Comparison of ENCODE assay signal across 5 cellular contexts in genomic region chr6:159721981-159722380, GRCh38. TPM values are rescaled to one million over a fixed set of nuclear protein-coding genes. Genes with fewer than 3 reads are reported as not detected.
A peak's percentile ranks its signal among the peaks of the same experiment; 100 is the strongest.
DNase-seq lines count a peak whose midpoint lies in the region; ATAC-seq, FAIRE-seq and TF ChIP-seq lines count a peak whose summit lies in the region.
"Not testable (repeated sequence)": the region's sequence is repeated elsewhere in the genome, so short reads cannot be mapped to it uniquely, and the experiment has no call there.

No MANE protein-coding gene starts in this region.

- H4K20me1 ChIP-seq in K562 (replicated peaks; ENCODE audit: control insufficient read depth, insufficient read depth, low read length); HepG2 (ENCODE audit: insufficient read depth, low read length): not testable (repeated sequence)

- TF ChIP-seq EP300 in K562 (IDR thresholded peaks at IDR 0.05; ENCODE audit: low read length); HepG2 (IDR thresholded peaks at IDR 0.05; ENCODE audit: low read depth in 2 of 2, low read length in 2 of 2); HepG2 (CRISPR knock-in tag; IDR thresholded peaks at IDR 0.05; ENCODE audit: borderline replicate concordance): not testable (repeated sequence)

- H3K4me3 ChIP-seq in HEK293 (ENCODE audit: low read depth, low read length); K562; HepG2 (replicated peaks in 1 of 3; ENCODE audit: insufficient read depth in 1 of 3, low read depth in 2 of 3, low read length in 3 of 3): not testable (repeated sequence)

- 94% methylated on average over 3 of the region's 3 CpGs for WGBS in K562 (ENCODE audit: insufficient coverage, low coverage, missing lambda C conversion rate)
- 97% methylated on average over 3 of the region's 3 CpGs for WGBS in HepG2 (ENCODE audit: low lambda C conversion rate)

- H2AFZ ChIP-seq in K562 (ENCODE audit: low read depth, low read length); HepG2 (ENCODE audit: low read length): not testable (repeated sequence)

- CTCF ChIA-PET in HEK293 (lab: Yijun Ruan, JAX) = interaction anchor here (0.6 to 2.0 kb wide), 3 partner anchors 20 to 184 kb away, joined by 3 to 8 read pairs (median 5); no protein-coding TSS in a partner anchor
- CTCF ChIA-PET in WTC11 (lab: Charles Lee); K562 (lab: Yijun Ruan, JAX; ENCODE audit: low intra/inter-chr PET ratio); HepG2 (lab: Yijun Ruan, JAX; ENCODE audit: low intra/inter-chr PET ratio, low total read pairs): not testable (repeated sequence)
- CTCF ChIA-PET in MCF 10A (lab: Yijun Ruan, JAX) = interaction anchor here (1.2 to 4.0 kb wide), 2 partner anchors 21 to 27 kb away, joined by 4 to 27 read pairs; no protein-coding TSS in a partner anchor

- not testable (repeated sequence) for DNase-seq in WTC11 (ENCODE audit: low spot score); K562 (ENCODE audit: extremely low read depth in 1 of 4, low spot score in 3 of 4); MCF 10A (ENCODE audit: unreplicated experiment); HepG2 (ENCODE audit: low spot score)

- not testable (repeated sequence) for H3K4me2 ChIP-seq in K562 (ENCODE audit: insufficient read depth, low read length); HepG2 (ENCODE audit: low read depth, low read length)

- H3K36me3 Mint-ChIP-seq in WTC11 = not testable (repeated sequence)
- H3K36me3 Mint-ChIP-seq in MCF 10A (ENCODE audit: insufficient read depth, unreplicated experiment) = peaks cover 29% of the 10 kb centered on the region

- intact Hi-C loops in K562 (cut with micrococcal nuclease) = loop anchor here (5.0 to 10.0 kb wide), 2 partner anchors 130 to 253 kb away; no protein-coding TSS in a partner anchor
- intact Hi-C loops in MCF 10A (cut with micrococcal nuclease); HepG2 (cut with micrococcal nuclease; ENCODE audit: unreplicated experiment): not testable (repeated sequence)

- H3K9me1 ChIP-seq in K562 (ENCODE audit: control insufficient read depth, insufficient read depth, low read length) = not testable (repeated sequence)

- H3K9ac ChIP-seq in K562 (ENCODE audit: insufficient read depth in 1 of 2, low read depth in 2 of 2, low read length in 2 of 2); HepG2 (ENCODE audit: insufficient read depth, low read depth, low read length): not testable (repeated sequence)

- ATAC-seq in WTC11, K562, HepG2: not testable (repeated sequence)

- H3K4me3 Mint-ChIP-seq in WTC11; MCF 10A (ENCODE audit: unreplicated experiment): not testable (repeated sequence)

- not testable (repeated sequence) for H3K9me3 Mint-ChIP-seq in WTC11; MCF 10A (ENCODE audit: unreplicated experiment)

- H3K9me3 ChIP-seq in HEK293 (ENCODE audit: control insufficient read depth, insufficient read depth, low read depth, low read length); K562 (replicated peaks; ENCODE audit: control insufficient read depth, insufficient read depth, low read depth, low read length); HepG2 (ENCODE audit: low read length): not testable (repeated sequence)

- not testable (repeated sequence) for H3K4me1 ChIP-seq in HEK293 (ENCODE audit: control insufficient read depth, insufficient read depth, low read length)
- peaks cover 11 to 15% of the 10 kb centered on the region in 2 experiments for H3K4me1 ChIP-seq in K562 (replicated peaks in 1 of 2; ENCODE audit: control insufficient read depth in 2 of 2, insufficient read depth in 2 of 2, low read length in 2 of 2)
- H3K4me1 ChIP-seq in HepG2 (ENCODE audit: insufficient read depth, low read length) = peaks cover 30% of the 10 kb centered on the region

- H3K27me3 Mint-ChIP-seq in WTC11 (ENCODE audit: low read depth); MCF 10A (ENCODE audit: insufficient read depth, unreplicated experiment): not testable (repeated sequence)

- in situ Hi-C loops in K562 (cut with MboI); HepG2 (cut with HindIII; ENCODE audit: extremely low pct_ligation_motif_present, low pct_unique_long_range_greater_than_20kb): not testable (repeated sequence)

- not testable (repeated sequence) for H3K27ac ChIP-seq in HEK293 (ENCODE audit: extremely low read depth, low read depth, low read length); K562 (ENCODE audit: extremely low read depth, low read depth, low read length); HepG2 (ENCODE audit: extremely low read length, insufficient read depth, low read length)

- not testable (repeated sequence) for FAIRE-seq in K562 (lab: Jason Lieb, UNC); HepG2 (lab: Jason Lieb, UNC)

- TF ChIP-seq POLR2A in K562 (conservative IDR thresholded peaks at IDR 0.05); HepG2 (IDR thresholded peaks at IDR 0.05; ENCODE audit: insufficient read depth in 1 of 2, low read depth in 2 of 2, low read length in 2 of 2): not testable (repeated sequence)

- POLR2A ChIA-PET in HEK293 (lab: Yijun Ruan, JAX); K562 (lab: Yijun Ruan, JAX): not testable (repeated sequence)
- POLR2A ChIA-PET in WTC11 (lab: Charles Lee) = interaction anchor here (0.6 kb wide), 1 partner anchor 9 kb away, joined by 5 read pairs; no protein-coding TSS in a partner anchor
- POLR2A ChIA-PET in MCF 10A (lab: Yijun Ruan, JAX) = interaction anchor here (1.9 to 18.8 kb wide), 4 partner anchors 6 to 69 kb away, joined by 12 to 877 read pairs (median 199); partner anchors contain the start of genes MRPL18, SOD2, TCP1 and WTAP
- POLR2A ChIA-PET in HepG2 (lab: Yijun Ruan, JAX) = interaction anchor here (9.1 to 13.1 kb wide), 2 partner anchors 29 to 39 kb away, joined by 144 to 175 read pairs; partner anchors contain the start of genes ACAT2 and SOD2

- not testable (repeated sequence) for TF ChIP-seq CTCF in HEK293 (tag by site-specific recombination; IDR thresholded peaks at IDR 0.05); WTC11 (IDR thresholded peaks at IDR 0.05); K562 (IDR thresholded peaks at IDR 0.05 in 2 of 3, conservative IDR thresholded peaks at IDR 0.05 in 1 of 3; ENCODE audit: insufficient read depth in 2 of 3, low read depth in 1 of 3, low read length in 3 of 3); MCF 10A (IDR thresholded peaks at IDR 0.05; ENCODE audit: unreplicated experiment); HepG2 (CRISPR knock-in tag; IDR thresholded peaks at IDR 0.05)

- peaks cover 48% of the 10 kb centered on the region for H3K79me2 ChIP-seq in K562 (ENCODE audit: control insufficient read depth, insufficient read depth, low read length)
- H3K79me2 ChIP-seq in HepG2 (ENCODE audit: insufficient read depth, low read length) = peaks cover 47% of the 10 kb centered on the region

- BruUV-seq in K562 (replicated peaks; lab: Mats Ljungman, UMichigan); MCF 10A (replicated peaks; lab: Mats Ljungman, UMichigan); HepG2 (replicated peaks; lab: Mats Ljungman, UMichigan): not testable (repeated sequence)

- not testable (repeated sequence) for H3K4me1 Mint-ChIP-seq in WTC11
- peaks cover 35% of the 10 kb centered on the region for H3K4me1 Mint-ChIP-seq in MCF 10A (ENCODE audit: insufficient read depth, unreplicated experiment)

- H3K27me3 ChIP-seq in K562 (ENCODE audit: control insufficient read depth in 2 of 2, insufficient read depth in 2 of 2, low read length in 2 of 2); HepG2 (ENCODE audit: control insufficient read depth in 1 of 2, insufficient read depth in 2 of 2, low read length in 2 of 2): not testable (repeated sequence)

- H3K27ac Mint-ChIP-seq in WTC11 = not testable (repeated sequence)
- H3K27ac Mint-ChIP-seq in MCF 10A (ENCODE audit: low read depth, unreplicated experiment) = peak overlapping the region; percentile 49

- H3K36me3 ChIP-seq in HEK293 (ENCODE audit: control insufficient read depth in 2 of 2, insufficient read depth in 1 of 2, low read length in 2 of 2) (peaks cover 9 to 19% of the 10 kb centered on the region in 2 experiments; a peak in 2 of 3 replicates), K562 (ENCODE audit: control insufficient read depth, insufficient read depth, low read length) (peaks cover 11% of the 10 kb centered on the region; the same call in 2 of the 3 replicates)
- not testable (repeated sequence) for H3K36me3 ChIP-seq in HepG2 (replicated peaks in 1 of 2; ENCODE audit: control insufficient read depth in 1 of 2, insufficient read depth in 2 of 2, low read length in 2 of 2)

- TF ChIP-seq RAD21 in K562 (CRISPR knock-in tag; conservative IDR thresholded peaks at IDR 0.05 in 1 of 2, IDR thresholded peaks at IDR 0.05 in 1 of 2); HepG2 (CRISPR knock-in tag; IDR thresholded peaks at IDR 0.05): not testable (repeated sequence)

RNA-seq across cellular contexts. Expression of gene WTAP, which starts 5.3 kb away (rescaled TPM):
- total RNA-seq in WTC11 (2021) (88.8 to 92.7 TPM (median 91.9 TPM) in 3 replicates), K562 (2014; rRNA removed) (84.3 and 86.0 TPM in 2 replicates), K562 (2014; rRNA removed; fragmentation: Illumina TruSeq; extraction: Trizol) (110 and 124 TPM in 2 replicates), K562 (2015; rRNA removed; fragmentation: Illumina TruSeq; extraction: Trizol) (117 and 123 TPM in 2 replicates), K562 (2021) (105 and 110 TPM in 2 replicates), MCF 10A (2022) (116 and 142 TPM in 2 replicates), HepG2 (2016; rRNA removed; fragmentation: Illumina TruSeq; extraction: Trizol) (167 and 203 TPM in 2 replicates)
- total RNA-seq in K562 (2011; cell fraction: chromatin; rRNA removed; ENCODE audit: low replicate concordance) = 63.3 and 139 TPM in 2 replicates
- 28.2 and 43.2 TPM in 2 replicates for total RNA-seq in K562 (2011; cell fraction: nucleolus; rRNA removed)
- total RNA-seq in K562 (2011; cell fraction: nucleoplasm; rRNA removed) = 89.1 and 167 TPM in 2 replicates
- polyA plus RNA-seq in K562 (2011; rRNA removed) (34.7 and 52.4 TPM in 2 replicates), K562 (2014; fragmentation: Illumina TruSeq; extraction: Trizol) (143 and 156 TPM in 2 replicates), K562 (2014; fragmentation: Nextera tagmentation; extraction: Ambion mirVana) (100 to 1,000 TPM in 1 of 2 experiments, 10 to 100 TPM in 1; 73.9 to 115 TPM), K562 (2014; rRNA removed) (83.8 and 91.3 TPM in 2 replicates), HepG2 (2011; rRNA removed) (29.4 and 31.6 TPM in 2 replicates)
- 13.4 and 22.5 TPM in 2 replicates for polyA plus RNA-seq in K562 (2011; cell fraction: cytosol; rRNA removed)
- 36.2 and 36.5 TPM in 2 replicates for polyA plus RNA-seq in K562 (2011; cell fraction: nucleus; rRNA removed)
- polyA plus RNA-seq in K562 (2012) = 76.6 and 96.2 TPM in 2 replicates
- polyA minus RNA-seq in K562 (2011; rRNA and poly(A)+ RNA removed) = 111 TPM in 2 replicates
- polyA minus RNA-seq in K562 (2011; cell fraction: cytosol; rRNA and poly(A)+ RNA removed) = 27.6 and 33.8 TPM in 2 replicates
- 46.2 and 76.4 TPM in 2 replicates for polyA minus RNA-seq in K562 (2011; cell fraction: nucleus; rRNA and poly(A)+ RNA removed)
- 67.7 and 76.4 TPM in 2 replicates for total RNA-seq in HepG2 (2016; cell fraction: cytosol; rRNA removed; fragmentation: Illumina TruSeq; extraction: Trizol; ENCODE audit: low read depth)
- 167 and 194 TPM in 2 replicates for total RNA-seq in HepG2 (2016; cell fraction: insoluble cytoplasmic fraction; rRNA removed; fragmentation: Illumina TruSeq; extraction: Trizol)
- 157 and 172 TPM in 2 replicates for total RNA-seq in HepG2 (2016; cell fraction: membrane; rRNA removed; fragmentation: Illumina TruSeq; extraction: Trizol)
- total RNA-seq in HepG2 (2016; cell fraction: nucleus; rRNA removed; fragmentation: Illumina TruSeq; extraction: Trizol) = 123 and 137 TPM in 2 replicates
- polyA plus RNA-seq in HepG2 (2011; cell fraction: cytosol; rRNA removed) = 14.5 and 23.5 TPM in 2 replicates
- polyA plus RNA-seq in HepG2 (2011; cell fraction: nucleus; rRNA removed) = 34.9 and 43.6 TPM in 2 replicates
- 82.9 and 92.4 TPM in 2 replicates for polyA plus RNA-seq in HepG2 (2012)
- 82.6 and 108 TPM in 2 replicates for polyA plus RNA-seq in HepG2 (2016; cell fraction: cytosol; fragmentation: Illumina TruSeq; extraction: Trizol; ENCODE audit: low read depth)
- polyA plus RNA-seq in HepG2 (2016; cell fraction: insoluble cytoplasmic fraction; fragmentation: Illumina TruSeq; extraction: Trizol; ENCODE audit: low read depth) = 194 and 196 TPM in 2 replicates
- polyA plus RNA-seq in HepG2 (2016; cell fraction: membrane; fragmentation: Illumina TruSeq; extraction: Trizol; ENCODE audit: low read depth) = 129 and 154 TPM in 2 replicates
- polyA plus RNA-seq in HepG2 (2016; cell fraction: nucleus; fragmentation: Illumina TruSeq; extraction: Trizol; ENCODE audit: insufficient read depth, low read depth) = 169 and 179 TPM in 2 replicates
- polyA minus RNA-seq in HepG2 (2011; rRNA and poly(A)+ RNA removed; ENCODE audit: low replicate concordance) = 21.5 and 32.6 TPM in 2 replicates
- polyA minus RNA-seq in HepG2 (2011; cell fraction: cytosol; rRNA and poly(A)+ RNA removed) = 22.7 and 30.4 TPM in 2 replicates
- 131 and 155 TPM in 2 replicates for polyA minus RNA-seq in HepG2 (2011; cell fraction: nucleus; rRNA and poly(A)+ RNA removed)

RNA-seq across cellular contexts. Expression of gene SOD2, which starts 28.9 kb away (rescaled TPM):
- total RNA-seq in WTC11 (2021) (79.8 to 86.3 TPM (median 82.6 TPM) in 3 replicates), K562 (2014; rRNA removed) (87.0 and 95.0 TPM in 2 replicates), K562 (2014; rRNA removed; fragmentation: Illumina TruSeq; extraction: Trizol) (120 and 127 TPM in 2 replicates), K562 (2015; rRNA removed; fragmentation: Illumina TruSeq; extraction: Trizol) (113 and 115 TPM in 2 replicates), K562 (2021) (140 and 147 TPM in 2 replicates), MCF 10A (2022) (424 and 600 TPM in 2 replicates), HepG2 (2016; rRNA removed; fragmentation: Illumina TruSeq; extraction: Trizol) (304 and 480 TPM in 2 replicates)
- 40.8 and 47.2 TPM in 2 replicates for total RNA-seq in K562 (2011; cell fraction: chromatin; rRNA removed; ENCODE audit: low replicate concordance)
- total RNA-seq in K562 (2011; cell fraction: nucleolus; rRNA removed) = 16.8 and 23.3 TPM in 2 replicates
- total RNA-seq in K562 (2011; cell fraction: nucleoplasm; rRNA removed) = 28.5 and 41.5 TPM in 2 replicates
- polyA plus RNA-seq in K562 (2011; rRNA removed) (95.8 and 116 TPM in 2 replicates), K562 (2014; fragmentation: Illumina TruSeq; extraction: Trizol) (113 and 115 TPM in 2 replicates), K562 (2014; fragmentation: Nextera tagmentation; extraction: Ambion mirVana) (10 to 100 TPM; 39.8 to 58.3 TPM), K562 (2014; rRNA removed) (86.6 and 111 TPM in 2 replicates), HepG2 (2011; rRNA removed) (309 and 347 TPM in 2 replicates)
- polyA plus RNA-seq in K562 (2011; cell fraction: cytosol; rRNA removed) = 66.2 and 79.3 TPM in 2 replicates
- 22.1 and 31.7 TPM in 2 replicates for polyA plus RNA-seq in K562 (2011; cell fraction: nucleus; rRNA removed)
- 90.1 and 109 TPM in 2 replicates for polyA plus RNA-seq in K562 (2012)
- polyA minus RNA-seq in K562 (2011; rRNA and poly(A)+ RNA removed) = 123 and 131 TPM in 2 replicates
- polyA minus RNA-seq in K562 (2011; cell fraction: cytosol; rRNA and poly(A)+ RNA removed) = 56.7 and 65.4 TPM in 2 replicates
- 17.0 and 33.3 TPM in 2 replicates for polyA minus RNA-seq in K562 (2011; cell fraction: nucleus; rRNA and poly(A)+ RNA removed)
- total RNA-seq in HepG2 (2016; cell fraction: cytosol; rRNA removed; fragmentation: Illumina TruSeq; extraction: Trizol; ENCODE audit: low read depth) = 45.4 and 49.6 TPM in 2 replicates
- total RNA-seq in HepG2 (2016; cell fraction: insoluble cytoplasmic fraction; rRNA removed; fragmentation: Illumina TruSeq; extraction: Trizol) = 318 and 477 TPM in 2 replicates
- 107 and 113 TPM in 2 replicates for total RNA-seq in HepG2 (2016; cell fraction: membrane; rRNA removed; fragmentation: Illumina TruSeq; extraction: Trizol)
- total RNA-seq in HepG2 (2016; cell fraction: nucleus; rRNA removed; fragmentation: Illumina TruSeq; extraction: Trizol) = 139 and 147 TPM in 2 replicates
- 344 and 402 TPM in 2 replicates for polyA plus RNA-seq in HepG2 (2011; cell fraction: cytosol; rRNA removed)
- polyA plus RNA-seq in HepG2 (2011; cell fraction: nucleus; rRNA removed) = 137 and 170 TPM in 2 replicates
- 224 and 410 TPM in 2 replicates for polyA plus RNA-seq in HepG2 (2012)
- polyA plus RNA-seq in HepG2 (2016; cell fraction: cytosol; fragmentation: Illumina TruSeq; extraction: Trizol; ENCODE audit: low read depth) = 49.9 and 50.9 TPM in 2 replicates
- 348 and 371 TPM in 2 replicates for polyA plus RNA-seq in HepG2 (2016; cell fraction: insoluble cytoplasmic fraction; fragmentation: Illumina TruSeq; extraction: Trizol; ENCODE audit: low read depth)
- 68.6 and 72.0 TPM in 2 replicates for polyA plus RNA-seq in HepG2 (2016; cell fraction: membrane; fragmentation: Illumina TruSeq; extraction: Trizol; ENCODE audit: low read depth)
- polyA plus RNA-seq in HepG2 (2016; cell fraction: nucleus; fragmentation: Illumina TruSeq; extraction: Trizol; ENCODE audit: insufficient read depth, low read depth) = 136 and 146 TPM in 2 replicates
- polyA minus RNA-seq in HepG2 (2011; rRNA and poly(A)+ RNA removed; ENCODE audit: low replicate concordance) = 155 and 334 TPM in 2 replicates
- 233 and 325 TPM in 2 replicates for polyA minus RNA-seq in HepG2 (2011; cell fraction: cytosol; rRNA and poly(A)+ RNA removed)
- 105 and 146 TPM in 2 replicates for polyA minus RNA-seq in HepG2 (2011; cell fraction: nucleus; rRNA and poly(A)+ RNA removed)

RNA-seq across cellular contexts. Expression of gene ACAT2, which starts 39.9 kb away (rescaled TPM):
- total RNA-seq in WTC11 (2021) (96.1 to 138 TPM (median 98.7 TPM) in 3 replicates), K562 (2014; rRNA removed) (63.0 and 74.1 TPM in 2 replicates), K562 (2014; rRNA removed; fragmentation: Illumina TruSeq; extraction: Trizol) (151 and 166 TPM in 2 replicates), K562 (2015; rRNA removed; fragmentation: Illumina TruSeq; extraction: Trizol) (78.8 and 85.6 TPM in 2 replicates), K562 (2021) (131 and 144 TPM in 2 replicates), MCF 10A (2022) (13.4 and 46.0 TPM in 2 replicates), HepG2 (2016; rRNA removed; fragmentation: Illumina TruSeq; extraction: Trizol) (534 and 775 TPM in 2 replicates)
- 97.0 and 119 TPM in 2 replicates for total RNA-seq in K562 (2011; cell fraction: chromatin; rRNA removed; ENCODE audit: low replicate concordance)
- 75.9 and 101 TPM in 2 replicates for total RNA-seq in K562 (2011; cell fraction: nucleolus; rRNA removed)
- 118 and 128 TPM in 2 replicates for total RNA-seq in K562 (2011; cell fraction: nucleoplasm; rRNA removed)
- polyA plus RNA-seq in K562 (2011; rRNA removed) (265 and 286 TPM in 2 replicates), K562 (2014; fragmentation: Illumina TruSeq; extraction: Trizol) (93.8 and 98.3 TPM in 2 replicates), K562 (2014; fragmentation: Nextera tagmentation; extraction: Ambion mirVana) (100 to 1,000 TPM; 247 to 309 TPM), K562 (2014; rRNA removed) (90.9 and 94.5 TPM in 2 replicates), HepG2 (2011; rRNA removed) (121 and 132 TPM in 2 replicates)
- 60.4 and 121 TPM in 2 replicates for polyA plus RNA-seq in K562 (2011; cell fraction: cytosol; rRNA removed)
- 71.9 and 123 TPM in 2 replicates for polyA plus RNA-seq in K562 (2011; cell fraction: nucleus; rRNA removed)
- 58.3 and 88.8 TPM in 2 replicates for polyA plus RNA-seq in K562 (2012)
- 193 and 204 TPM in 2 replicates for polyA minus RNA-seq in K562 (2011; rRNA and poly(A)+ RNA removed)
- polyA minus RNA-seq in K562 (2011; cell fraction: cytosol; rRNA and poly(A)+ RNA removed) = 59.9 and 62.8 TPM in 2 replicates
- 42.4 and 92.6 TPM in 2 replicates for polyA minus RNA-seq in K562 (2011; cell fraction: nucleus; rRNA and poly(A)+ RNA removed)
- 162 and 165 TPM in 2 replicates for total RNA-seq in HepG2 (2016; cell fraction: cytosol; rRNA removed; fragmentation: Illumina TruSeq; extraction: Trizol; ENCODE audit: low read depth)
- total RNA-seq in HepG2 (2016; cell fraction: insoluble cytoplasmic fraction; rRNA removed; fragmentation: Illumina TruSeq; extraction: Trizol) = 542 and 812 TPM in 2 replicates
- total RNA-seq in HepG2 (2016; cell fraction: membrane; rRNA removed; fragmentation: Illumina TruSeq; extraction: Trizol) = 231 and 232 TPM in 2 replicates
- total RNA-seq in HepG2 (2016; cell fraction: nucleus; rRNA removed; fragmentation: Illumina TruSeq; extraction: Trizol) = 200 and 223 TPM in 2 replicates
- 62.8 and 103 TPM in 2 replicates for polyA plus RNA-seq in HepG2 (2011; cell fraction: cytosol; rRNA removed)
- 28.1 and 44.2 TPM in 2 replicates for polyA plus RNA-seq in HepG2 (2011; cell fraction: nucleus; rRNA removed)
- 172 and 185 TPM in 2 replicates for polyA plus RNA-seq in HepG2 (2012)
- polyA plus RNA-seq in HepG2 (2016; cell fraction: cytosol; fragmentation: Illumina TruSeq; extraction: Trizol; ENCODE audit: low read depth) = 142 and 156 TPM in 2 replicates
- polyA plus RNA-seq in HepG2 (2016; cell fraction: insoluble cytoplasmic fraction; fragmentation: Illumina TruSeq; extraction: Trizol; ENCODE audit: low read depth) = 580 and 631 TPM in 2 replicates
- 160 and 171 TPM in 2 replicates for polyA plus RNA-seq in HepG2 (2016; cell fraction: membrane; fragmentation: Illumina TruSeq; extraction: Trizol; ENCODE audit: low read depth)
- polyA plus RNA-seq in HepG2 (2016; cell fraction: nucleus; fragmentation: Illumina TruSeq; extraction: Trizol; ENCODE audit: insufficient read depth, low read depth) = 219 and 233 TPM in 2 replicates
- polyA minus RNA-seq in HepG2 (2011; rRNA and poly(A)+ RNA removed; ENCODE audit: low replicate concordance) = 52.5 and 89.6 TPM in 2 replicates
- polyA minus RNA-seq in HepG2 (2011; cell fraction: cytosol; rRNA and poly(A)+ RNA removed) = 46.9 and 65.1 TPM in 2 replicates
- 46.6 and 77.2 TPM in 2 replicates for polyA minus RNA-seq in HepG2 (2011; cell fraction: nucleus; rRNA and poly(A)+ RNA removed)
